In genomic region chr14:68363401-68363800, GRCh38 we compare ENCODE assay signal across 10 cellular contexts.
A peak's percentile ranks its signal among the peaks of the same experiment; 100 is the strongest.
DNase-seq lines count a peak whose midpoint lies in the region; ATAC-seq and TF ChIP-seq lines count a peak whose summit lies in the region.
"Had no signal": no experiment of that assay in that cellular context is flagged by ENCODE, and none has a peak within 500 bp of the region (broad histone marks: within the 10 kb centered on the region; RNA-seq: fewer than 3 reads in every experiment).

No MANE protein-coding gene starts in this region.

- peaks cover 17% of the 10 kb centered on the region for H3K36me3 Mint-ChIP-seq in dendritic cell treated with granulocyte-macrophage colony-stimulating factor and Interleukin-4, amounts not matched to agents 40 ng/mL and 50 ng/mL, for 4 days (ENCODE audit: low read depth)

- no peak overlapping the region for H3K4me3 ChIP-seq in cardiac muscle cell
- H3K4me3 ChIP-seq in muscle layer of colon (ENCODE audit: low read depth in 1 of 2, low read length in 2 of 2) = no peak overlapping the region
- H3K4me3 ChIP-seq in vagina = no peak overlapping the region

- peaks cover 43% of the 10 kb centered on the region for H3K4me1 ChIP-seq in cardiac muscle cell (ENCODE audit: low read depth)
- peaks cover 46% of the 10 kb centered on the region for H3K4me1 ChIP-seq in muscle layer of colon (ENCODE audit: insufficient read depth, low read length)
- peaks cover 46% of the 10 kb centered on the region for H3K4me1 ChIP-seq in vagina

- DNase-seq in cardiac muscle cell (ENCODE audit: low read depth in 1 of 2, low spot score in 1 of 2) (peak in 1 of 2 donors; percentile 24), left ventricle myocardium superior (no peak), vagina (ENCODE audit: extremely low spot score in 2 of 2) (no peak), T-helper 1 cell (no peak), GM13977 (ENCODE audit: low spot score) (no peak)
- DNase-seq: dermis blood vessel endothelial cell had no signal

- in situ Hi-C loops in GM13977 (cut with MboI; ENCODE audit: low pct_unique_long_range_greater_than_20kb, low sequenced_read_pairs, unreplicated experiment) = no loop called here

- no peaks in the 10 kb centered on the region for H3K9me3 Mint-ChIP-seq in dendritic cell treated with granulocyte-macrophage colony-stimulating factor and Interleukin-4, amounts not matched to agents 40 ng/mL and 50 ng/mL, for 4 days
- H3K9me3 Mint-ChIP-seq: T-helper 1 cell treated with Interleukin-12 subunit alpha and Interleukin-12 subunit beta and Interleukin-4 antibody, amounts not matched to agents 30 μg/mL and 1 μg/mL, for 36 hours had no signal

- intact Hi-C loops in left ventricle myocardium superior (cut with micrococcal nuclease) (no loop called here), vagina (cut with DNase I) (no loop called here)
- intact Hi-C loops in dendritic cell treated with granulocyte-macrophage colony-stimulating factor and Interleukin-4, amounts not matched to agents 40 ng/mL and 50 ng/mL, for 4 days (cut with micrococcal nuclease) = loop anchor here (10.0 kb wide), 1 partner anchor 109 kb away; no protein-coding TSS in a partner anchor

- H3K27me3 ChIP-seq in cardiac muscle cell (no peaks in the 10 kb centered on the region), muscle layer of colon (ENCODE audit: control insufficient read depth in 1 of 2, insufficient read depth in 2 of 2, low read length in 2 of 2) (no peaks in the 10 kb centered on the region), vagina (no peaks in the 10 kb centered on the region)

- no peak for ATAC-seq in left ventricle myocardium superior
- ATAC-seq in HG03045 (IDR thresholded peaks at IDR 0.05; ENCODE audit: unreplicated experiment) = no peak

- H3K9me3 ChIP-seq in cardiac muscle cell (ENCODE audit: low read depth) (no peaks in the 10 kb centered on the region), muscle layer of colon (ENCODE audit: low read length) (no peaks in the 10 kb centered on the region), vagina (no peaks in the 10 kb centered on the region)

- no peaks in the 10 kb centered on the region for H3K27me3 Mint-ChIP-seq in dendritic cell treated with granulocyte-macrophage colony-stimulating factor and Interleukin-4, amounts not matched to agents 40 ng/mL and 50 ng/mL, for 4 days

- H3K27ac Mint-ChIP-seq in dendritic cell treated with granulocyte-macrophage colony-stimulating factor and Interleukin-4, amounts not matched to agents 40 ng/mL and 50 ng/mL, for 4 days = peak overlapping the region; percentile 94
- H3K27ac Mint-ChIP-seq: T-helper 1 cell treated with Interleukin-12 subunit alpha and Interleukin-12 subunit beta and Interleukin-4 antibody, amounts not matched to agents 30 μg/mL and 1 μg/mL, for 36 hours had no signal

- peaks cover 64% of the 10 kb centered on the region for H3K4me1 Mint-ChIP-seq in dendritic cell treated with granulocyte-macrophage colony-stimulating factor and Interleukin-4, amounts not matched to agents 40 ng/mL and 50 ng/mL, for 4 days (ENCODE audit: low read depth)

- H3K4me3 Mint-ChIP-seq in dendritic cell treated with granulocyte-macrophage colony-stimulating factor and Interleukin-4, amounts not matched to agents 40 ng/mL and 50 ng/mL, for 4 days = peak overlapping the region; percentile 7
- H3K4me3 Mint-ChIP-seq: T-helper 1 cell treated with Interleukin-12 subunit alpha and Interleukin-12 subunit beta and Interleukin-4 antibody, amounts not matched to agents 30 μg/mL and 1 μg/mL, for 36 hours had no signal

- H3K36me3 ChIP-seq in cardiac muscle cell (no peaks in the 10 kb centered on the region), muscle layer of colon (ENCODE audit: insufficient read depth, low read length) (no peaks in the 10 kb centered on the region), vagina (no peaks in the 10 kb centered on the region)

- no peak for TF ChIP-seq POLR2A in vagina (IDR thresholded peaks at IDR 0.05)

- TF ChIP-seq CTCF in cardiac muscle cell (IDR thresholded peaks at IDR 0.05; ENCODE audit: low read depth, low read length) (no peak), vagina (IDR thresholded peaks at IDR 0.05) (no peak), GM13977 (IDR thresholded peaks at IDR 0.05; ENCODE audit: extremely low read depth, insufficient read depth, missing control alignments) (no peak)

- H3K27ac ChIP-seq in cardiac muscle cell = peak overlapping the region; percentile 72
- H3K27ac ChIP-seq in muscle layer of colon (ENCODE audit: low read depth, low read length) = peak overlapping the region; percentile 89
- peak overlapping the region; percentile 34 for H3K27ac ChIP-seq in vagina

- H3K9ac ChIP-seq in muscle layer of colon (ENCODE audit: low read length) = no peak overlapping the region

Comparison
In these comparisons a context has a peak if more than half of its experiments do, and no peak if none do; other contexts are left out.
1. H3K27ac ChIP-seq: peak in every context shown above with its lines; median percentile 89 in muscle layer of colon; 72 in cardiac muscle cell; 34 in vagina.